In the genomic region with DNA sequence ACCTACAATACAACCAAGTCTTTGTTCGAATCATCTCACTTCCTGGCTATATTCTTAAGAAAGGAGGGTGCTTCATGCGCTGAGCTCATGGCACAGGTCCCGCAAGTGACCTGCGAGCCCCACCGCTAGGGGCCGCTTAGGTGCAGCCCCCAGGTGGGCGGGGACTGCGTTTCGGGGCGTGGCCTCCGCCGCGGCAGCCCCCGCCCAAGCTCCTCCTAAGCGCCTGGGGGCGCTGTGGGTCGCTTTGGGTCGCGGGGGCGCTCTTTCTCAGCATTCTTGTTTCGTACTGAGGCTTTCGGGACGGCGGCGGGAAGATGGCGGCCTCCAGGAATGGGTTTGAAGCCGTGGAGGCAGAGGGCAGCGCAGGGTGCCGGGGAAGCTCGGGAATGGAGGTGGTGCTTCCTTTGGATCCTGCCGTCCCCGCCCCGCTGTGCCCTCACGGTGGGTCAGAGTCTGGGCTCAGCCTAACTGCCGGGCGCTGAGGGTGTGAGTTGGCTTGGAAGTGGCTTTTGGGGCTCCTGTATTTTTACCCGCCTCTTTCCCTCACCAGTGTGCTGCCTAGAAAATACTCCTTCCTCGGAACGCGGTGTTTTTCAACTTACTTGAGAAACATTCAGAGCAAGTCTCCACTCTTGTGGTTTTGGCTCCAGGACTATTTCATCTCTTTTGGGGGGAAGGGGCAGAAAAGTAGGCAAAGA, we compare ENCODE assay signal across 8 cellular contexts.
DNase-seq lines count a peak whose midpoint lies in the region; ATAC-seq and TF ChIP-seq lines count a peak whose summit lies in the region.

A gene with protein sequence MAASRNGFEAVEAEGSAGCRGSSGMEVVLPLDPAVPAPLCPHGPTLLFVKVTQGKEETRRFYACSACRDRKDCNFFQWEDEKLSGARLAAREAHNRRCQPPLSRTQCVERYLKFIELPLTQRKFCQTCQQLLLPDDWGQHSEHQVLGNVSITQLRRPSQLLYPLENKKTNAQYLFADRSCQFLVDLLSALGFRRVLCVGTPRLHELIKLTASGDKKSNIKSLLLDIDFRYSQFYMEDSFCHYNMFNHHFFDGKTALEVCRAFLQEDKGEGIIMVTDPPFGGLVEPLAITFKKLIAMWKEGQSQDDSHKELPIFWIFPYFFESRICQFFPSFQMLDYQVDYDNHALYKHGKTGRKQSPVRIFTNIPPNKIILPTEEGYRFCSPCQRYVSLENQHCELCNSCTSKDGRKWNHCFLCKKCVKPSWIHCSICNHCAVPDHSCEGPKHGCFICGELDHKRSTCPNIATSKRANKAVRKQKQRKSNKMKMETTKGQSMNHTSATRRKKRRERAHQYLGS (plus strand): TSS at position 279 of the 698 bp plus-strand sequence. CDS start 36 bp downstream, at position 315.

- H3K4me1 ChIP-seq in OCI-LY3 (ENCODE audit: low read length): peaks cover 49% of the 10 kb centered on the region
- H3K4me1 ChIP-seq in mucosa of rectum (ENCODE audit: control insufficient read depth in 2 of 2, insufficient read depth in 2 of 2, low read length in 2 of 2): peaks cover 5 to 9% of the 10 kb centered on the region in 2 donors

- no peaks in the 10 kb centered on the region for H4K20me1 ChIP-seq in OCI-LY3 (ENCODE audit: insufficient read depth, low read length)

- peaks cover 22% of the 10 kb centered on the region for H3K79me2 ChIP-seq in OCI-LY3 (ENCODE audit: low read length)

- H3K4me3 ChIP-seq in OCI-LY3 (ENCODE audit: low read length) (peak within 1 kb of the TSS; percentile 80), mucosa of rectum (ENCODE audit: low read length in 2 of 2) (peak within 1 kb of the TSS; percentile 82 to 90)

- ATAC-seq in GM21526 (IDR thresholded peaks at IDR 0.05; ENCODE audit: low FRiP score, unreplicated experiment): peak; percentile 76

- H3K27ac ChIP-seq in OCI-LY3 (ENCODE audit: low read length) (peak within 1 kb of the TSS; percentile 55), epithelial cell of prostate (peak within 1 kb of the TSS; percentile 63), mucosa of rectum (ENCODE audit: low read depth in 2 of 2, low read length in 2 of 2) (peak within 1 kb of the TSS; percentile 64 to 71)

- H3K4me2 ChIP-seq in OCI-LY3 (ENCODE audit: low read length): peak within 1 kb of the TSS; percentile 75

- H3K9me3 ChIP-seq in OCI-LY3 (ENCODE audit: insufficient read depth, low read length) (no peaks in the 10 kb centered on the region), mucosa of rectum (ENCODE audit: control insufficient read depth in 2 of 2, low read length in 2 of 2) (no peaks in the 10 kb centered on the region)

- peak; percentile 95 for TF ChIP-seq CTCF in OCI-LY3 (IDR thresholded peaks at IDR 0.05; ENCODE audit: low read depth, low read length)

- DNase-seq in DMS153 (lab: John Stamatoyannopoulos, UW) (peak; percentile 38), HuH-7.5 (ENCODE audit: low spot score) (peak; percentile 59), epithelial cell of prostate (ENCODE audit: low read depth, low spot score) (peak; percentile 50)
- peak; percentile 96 for DNase-seq in activated CD8-positive, alpha-beta memory T cell treated with anti-CD3 and anti-CD28 coated beads, Interleukin-2, amount 50 U/mL, for 48 hours
- DNase-seq in stimulated activated CD8-positive, alpha-beta memory T cell treated with anti-CD3 and anti-CD28 coated beads, Interleukin-4, amount 100 ng/mL, for 48 hours: peak; percentile 89

- H3K9ac ChIP-seq in OCI-LY3 (ENCODE audit: low read length) (peak within 1 kb of the TSS; percentile 73), mucosa of rectum (ENCODE audit: low read depth in 1 of 2, low read length in 2 of 2) (peak within 1 kb of the TSS; percentile 64 to 73)

- H3K36me3 ChIP-seq in OCI-LY3 (replicated peaks; ENCODE audit: low read depth, low read length): peaks cover 15% of the 10 kb centered on the region
- H3K36me3 ChIP-seq in mucosa of rectum (ENCODE audit: control insufficient read depth in 2 of 2, insufficient read depth in 2 of 2, low read length in 2 of 2): peaks cover 0 to 7% of the 10 kb centered on the region in 2 donors

- H3K27me3 ChIP-seq in OCI-LY3 (ENCODE audit: low read depth, low read length): no peaks in the 10 kb centered on the region
- no peaks in the 10 kb centered on the region for H3K27me3 ChIP-seq in mucosa of rectum (ENCODE audit: control insufficient read depth in 2 of 2, insufficient read depth in 2 of 2, low read length in 2 of 2)

- H2AFZ ChIP-seq in OCI-LY3 (ENCODE audit: low read depth, low read length): peak within 1 kb of the TSS; percentile 97

Comparison
In these comparisons a context has a peak if more than half of its experiments do, and no peak if none do; other contexts are left out.
1. Peak in every context shown above with its lines: DNase-seq, ATAC-seq, H3K4me3 ChIP-seq and H3K27ac ChIP-seq.
2. DNase-seq: peak in every context shown above with its lines; median percentile 96 in activated CD8-positive, alpha-beta memory T cell treated with anti-CD3 and anti-CD28 coated beads, Interleukin-2, amount 50 U/mL, for 48 hours; 89 in stimulated activated CD8-positive, alpha-beta memory T cell treated with anti-CD3 and anti-CD28 coated beads, Interleukin-4, amount 100 ng/mL, for 48 hours; 59 in HuH-7.5; 50 in epithelial cell of prostate; 38 in DMS153.